1 cellular context compared by ENCODE assay signal in genomic region chr2:8985561-8986326, GRCh38.
TF ChIP-seq lines count a peak whose summit lies in the region.

No MANE protein-coding gene starts in this region.

TF ChIP-seq in GM12878, 131 proteins besides CTCF, POLR2A, EP300 and RAD21 (continued from another document):
- peak; percentile 19 for TF ChIP-seq SKIL (IDR thresholded peaks at IDR 0.05; ENCODE audit: low read depth, poor library complexity, severe bottlenecking)
- peak; percentile 17; the same call in 1 of the 2 replicates for TF ChIP-seq BCL11A (IDR thresholded peaks at IDR 0.05; ENCODE audit: low read depth, low read length)
- TF ChIP-seq MTA2 (IDR thresholded peaks at IDR 0.05; ENCODE audit: low read depth): peak; percentile 50; the same call in 1 of the 2 replicates
- peak; percentile 23; the same call in 1 of the 2 replicates for TF ChIP-seq RUNX3 (IDR thresholded peaks at IDR 0.05; ENCODE audit: low read length)
- peak; percentile 51; the same call in 1 of the 2 replicates for TF ChIP-seq MLLT1 (IDR thresholded peaks at IDR 0.05)
- TF ChIP-seq POU2F2 (IDR thresholded peaks at IDR 0.05; ENCODE audit: borderline replicate concordance, low read depth, low read length): peak; percentile 21; the same call in 1 of the 3 replicates
- no peak for TF ChIP-seq POLR2AphosphoS2 (IDR thresholded peaks at IDR 0.05; ENCODE audit: low read depth, low read length)
- TF ChIP-seq GATAD2B (conservative IDR thresholded peaks at IDR 0.05; ENCODE audit: low read depth): no peak
- TF ChIP-seq DPF2 (IDR thresholded peaks at IDR 0.05): 0 out of 2 replicates have a peak, but pooled peaks have one; percentile 19
- TF ChIP-seq, protein P1, sequence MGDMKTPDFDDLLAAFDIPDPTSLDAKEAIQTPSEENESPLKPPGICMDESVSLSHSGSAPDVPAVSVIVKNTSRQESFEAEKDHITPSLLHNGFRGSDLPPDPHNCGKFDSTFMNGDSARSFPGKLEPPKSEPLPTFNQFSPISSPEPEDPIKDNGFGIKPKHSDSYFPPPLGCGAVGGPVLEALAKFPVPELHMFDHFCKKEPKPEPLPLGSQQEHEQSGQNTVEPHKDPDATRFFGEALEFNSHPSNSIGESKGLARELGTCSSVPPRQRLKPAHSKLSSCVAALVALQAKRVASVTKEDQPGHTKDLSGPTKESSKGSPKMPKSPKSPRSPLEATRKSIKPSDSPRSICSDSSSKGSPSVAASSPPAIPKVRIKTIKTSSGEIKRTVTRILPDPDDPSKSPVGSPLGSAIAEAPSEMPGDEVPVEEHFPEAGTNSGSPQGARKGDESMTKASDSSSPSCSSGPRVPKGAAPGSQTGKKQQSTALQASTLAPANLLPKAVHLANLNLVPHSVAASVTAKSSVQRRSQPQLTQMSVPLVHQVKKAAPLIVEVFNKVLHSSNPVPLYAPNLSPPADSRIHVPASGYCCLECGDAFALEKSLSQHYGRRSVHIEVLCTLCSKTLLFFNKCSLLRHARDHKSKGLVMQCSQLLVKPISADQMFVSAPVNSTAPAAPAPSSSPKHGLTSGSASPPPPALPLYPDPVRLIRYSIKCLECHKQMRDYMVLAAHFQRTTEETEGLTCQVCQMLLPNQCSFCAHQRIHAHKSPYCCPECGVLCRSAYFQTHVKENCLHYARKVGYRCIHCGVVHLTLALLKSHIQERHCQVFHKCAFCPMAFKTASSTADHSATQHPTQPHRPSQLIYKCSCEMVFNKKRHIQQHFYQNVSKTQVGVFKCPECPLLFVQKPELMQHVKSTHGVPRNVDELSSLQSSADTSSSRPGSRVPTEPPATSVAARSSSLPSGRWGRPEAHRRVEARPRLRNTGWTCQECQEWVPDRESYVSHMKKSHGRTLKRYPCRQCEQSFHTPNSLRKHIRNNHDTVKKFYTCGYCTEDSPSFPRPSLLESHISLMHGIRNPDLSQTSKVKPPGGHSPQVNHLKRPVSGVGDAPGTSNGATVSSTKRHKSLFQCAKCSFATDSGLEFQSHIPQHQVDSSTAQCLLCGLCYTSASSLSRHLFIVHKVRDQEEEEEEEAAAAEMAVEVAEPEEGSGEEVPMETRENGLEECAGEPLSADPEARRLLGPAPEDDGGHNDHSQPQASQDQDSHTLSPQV (IDR thresholded peaks at IDR 0.05): no peak
- 0 out of 2 replicates have a peak, but pooled peaks have one; percentile 18 for TF ChIP-seq PAX5 (IDR thresholded peaks at IDR 0.05; ENCODE audit: borderline replicate concordance, low read depth, low read length)
- TF ChIP-seq YY1 (IDR thresholded peaks at IDR 0.05; ENCODE audit: low read depth, low read length): 0 out of 2 replicates have a peak, but pooled peaks have one; percentile 9
- TF ChIP-seq REST (IDR thresholded peaks at IDR 0.05; ENCODE audit: low read depth, low read length): no peak
